Comparison of ENCODE assay signal across 11 cellular contexts in genomic region chr2:162839419-162839818, GRCh38. TPM values are rescaled to one million over a fixed set of nuclear protein-coding genes. Genes with fewer than 3 reads are reported as not detected.
A peak's percentile ranks its signal among the peaks of the same experiment; 100 is the strongest.
DNase-seq lines count a peak whose midpoint lies in the region; ATAC-seq, FAIRE-seq and TF ChIP-seq lines count a peak whose summit lies in the region.
"Had no signal": no experiment of that assay in that cellular context is flagged by ENCODE, and none has a peak within 500 bp of the region (broad histone marks: within the 10 kb centered on the region; RNA-seq: fewer than 3 reads in every experiment).

No MANE protein-coding gene starts in this region.

- DNase-seq in GM03348 (ENCODE audit: low spot score) (peak; percentile 3), NCI-H2227 (lab: John Stamatoyannopoulos, UW; ENCODE audit: unreplicated experiment) (peak; percentile 74), cerebellum (ENCODE audit: low spot score) (peak; percentile 50), pancreas (peak in 2 of 6 donors; percentile 49 to 57), LoVo (ENCODE audit: low spot score) (no peak)
- DNase-seq: stimulated activated naive CD4-positive, alpha-beta T cell treated with Interleukin-2 at 50 U/mL for 16 hours; T-helper 2 cell had no signal

- H3K27me3 ChIP-seq in pancreas = peaks cover 0 to 10% (median 2%) of the 10 kb centered on the region in 4 donors

- H3K4me3 ChIP-seq in pancreas = peak overlapping the region in 1 of 4 donors; percentile 36

- peak; percentile 21 to 70 (median 56) for ATAC-seq in pancreas
- no peak for ATAC-seq in HG03520 (IDR thresholded peaks at IDR 0.05; ENCODE audit: unreplicated experiment)
- no peak for ATAC-seq in HG02884 (IDR thresholded peaks at IDR 0.05; ENCODE audit: unreplicated experiment)
- ATAC-seq in HG03159 (IDR thresholded peaks at IDR 0.05; ENCODE audit: unreplicated experiment) = no peak

- H3K4me1 ChIP-seq in pancreas = peaks cover 4 to 8% (median 6%) of the 10 kb centered on the region in 3 donors

- H3K9me3 ChIP-seq in pancreas = no peaks in the 10 kb centered on the region

- no peaks in the 10 kb centered on the region for H3K36me3 ChIP-seq in pancreas

- WGBS in pancreas, 2 donors = 2% methylated on average over 19 of the region's 19 CpGs

- TF ChIP-seq CTCF in pancreas (IDR thresholded peaks at IDR 0.05) = no peak

- no peak overlapping the region for H3K27ac ChIP-seq in pancreas

- intact Hi-C loops in pancreas (cut with DNase I) = no loop called here

- FAIRE-seq in pancreas (lab: Jason Lieb, UNC) = no peak
- FAIRE-seq: endometrium had no signal

RNA-seq across cellular contexts. Expression of gene KCNH7, which starts 0.9 kb away (rescaled TPM):
- total RNA-seq in cerebellum = 46.8 TPM
- total RNA-seq in pancreas = under 1 TPM in 5 of 6 donors, not detected in 1; 0.04 to 0.31 (median 0.09) TPM
- under 1 TPM; 0.07 to 0.08 TPM for polyA plus RNA-seq in pancreas

Comparison
In these comparisons a context has a peak if more than half of its experiments do, and no peak if none do; other contexts are left out.
1. ATAC-seq: peak in pancreas (4 of 4); none in HG03520 (single experiment), HG02884 (single experiment) and HG03159 (single experiment).
2. RNA of gene KCNH7, which starts 0.9 kb away (total RNA-seq): 46.8 TPM in cerebellum (single experiment); 0.04 to 0.31 TPM in pancreas; every median in the first group is over 10 times any median in the second.